ENCODE assay signal across 8 cellular contexts in the genomic region with DNA sequence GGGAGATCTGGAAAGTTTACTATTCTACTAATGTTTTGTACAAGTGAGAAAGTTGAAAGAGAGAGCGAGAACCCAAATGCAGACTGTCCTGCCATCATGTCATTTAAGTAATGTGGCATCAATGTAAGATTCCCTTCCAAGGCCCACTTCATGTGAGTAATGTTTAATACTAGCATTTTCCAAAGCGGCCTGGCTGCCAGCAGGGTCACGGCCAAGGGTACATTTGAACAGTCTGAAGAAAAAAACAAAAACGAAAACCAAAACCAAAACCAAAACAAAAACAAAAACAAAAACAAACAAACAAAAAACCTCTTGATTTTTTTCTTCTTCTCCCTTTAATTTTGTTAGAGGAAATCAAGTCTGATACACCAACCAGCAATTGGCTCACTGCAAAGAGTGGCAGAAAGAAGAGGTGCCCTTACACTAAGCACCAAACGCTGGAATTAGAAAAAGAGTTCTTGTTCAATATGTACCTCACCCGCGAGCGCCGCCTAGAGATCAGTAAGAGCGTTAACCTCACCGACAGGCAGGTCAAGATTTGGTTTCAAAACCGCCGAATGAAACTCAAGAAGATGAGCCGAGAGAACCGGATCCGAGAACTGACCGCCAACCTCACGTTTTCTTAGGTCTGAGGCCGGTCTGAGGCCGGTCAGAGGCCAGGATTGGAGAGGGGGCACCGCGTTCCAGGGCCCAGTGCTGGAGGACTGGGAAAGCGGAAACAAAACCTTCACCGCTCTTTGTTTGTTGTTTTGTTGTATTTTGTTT. TPM values are rescaled to one million over a fixed set of nuclear protein-coding genes. Genes with fewer than 3 reads are reported as not detected.
A peak's percentile ranks its signal among the peaks of the same experiment; 100 is the strongest.
DNase-seq lines count a peak whose midpoint lies in the region; ATAC-seq and TF ChIP-seq lines count a peak whose summit lies in the region.

No MANE protein-coding gene starts in this region.

- peak overlapping the region in 2 of 4 donors; percentile 12 to 16 for H3K4me3 ChIP-seq in transverse colon

- H3K27ac ChIP-seq in transverse colon, result peak overlapping the region in 3 of 4 donors; percentile 35 to 70 (median 42)

- in situ Hi-C loops in transverse colon (cut with MboI; ENCODE audit: low pct_ligation_motif_present in 1 of 4, low pct_unique_long_range_greater_than_20kb in 1 of 4, low sequenced_read_pairs in 3 of 4), result loop anchor here in 3 of 4 donors (25.0 kb wide), 2 partner anchors 694 to 1019 kb away; no protein-coding TSS in a partner anchor

- peak; percentile 45 to 59 (median 53) for TF ChIP-seq CTCF in transverse colon (IDR thresholded peaks at IDR 0.05)

- no peak for TF ChIP-seq POLR2A in transverse colon (IDR thresholded peaks at IDR 0.05)

- H3K9me3 ChIP-seq in transverse colon, result no peaks in the 10 kb centered on the region

- H3K27ac Mint-ChIP-seq in activated naive CD4-positive, alpha-beta T cell treated with anti-CD3 and anti-CD28 coated beads, Interleukin-2, amount 50 U/mL, for 24 hours, result peak overlapping the region; percentile 63
- H3K27ac Mint-ChIP-seq in effector memory CD8-positive, alpha-beta T cell, result no peak overlapping the region

- DNase-seq in activated naive CD4-positive, alpha-beta T cell (lab: John Stamatoyannopoulos, UW), result no peak
- DNase-seq in NCI-H510A treated with DMSO at 0.1 percent for 48 hours (lab: John Stamatoyannopoulos, UW), result peak; percentile 65
- no peak for DNase-seq in effector memory CD8-positive, alpha-beta T cell
- peak; percentile 68 for DNase-seq in transverse colon
- no peak for DNase-seq in putamen (ENCODE audit: low spot score)
- no peak for DNase-seq in foreskin melanocyte
- DNase-seq in HPDE6-E6E7 (ENCODE audit: extremely low spot score), result no peak

- H3K4me3 Mint-ChIP-seq in activated naive CD4-positive, alpha-beta T cell treated with anti-CD3 and anti-CD28 coated beads, Interleukin-2, amount 50 U/mL, for 24 hours, result no peak overlapping the region
- peak overlapping the region; percentile 23 to 29 for H3K4me3 Mint-ChIP-seq in effector memory CD8-positive, alpha-beta T cell

- H3K4me1 Mint-ChIP-seq in activated naive CD4-positive, alpha-beta T cell treated with anti-CD3 and anti-CD28 coated beads, Interleukin-2, amount 50 U/mL, for 24 hours, result peaks cover under 1% of the 10 kb centered on the region
- peaks cover 4 to 9% of the 10 kb centered on the region in 2 donors for H3K4me1 Mint-ChIP-seq in effector memory CD8-positive, alpha-beta T cell (ENCODE audit: low read depth in 2 of 2)

- H3K27me3 Mint-ChIP-seq in activated naive CD4-positive, alpha-beta T cell treated with anti-CD3 and anti-CD28 coated beads, Interleukin-2, amount 50 U/mL, for 24 hours, result peaks cover 63% of the 10 kb centered on the region
- peaks cover 77 to 81% of the 10 kb centered on the region in 2 donors for H3K27me3 Mint-ChIP-seq in effector memory CD8-positive, alpha-beta T cell

- 19 to 22% methylated on average over 19 to 24 of the region's 24 CpGs for WGBS in transverse colon (ENCODE audit: low coverage in 1 of 2), 2 donors

- peaks cover 11% of the 10 kb centered on the region for H3K9me3 Mint-ChIP-seq in activated naive CD4-positive, alpha-beta T cell treated with anti-CD3 and anti-CD28 coated beads, Interleukin-2, amount 50 U/mL, for 24 hours
- H3K9me3 Mint-ChIP-seq in effector memory CD8-positive, alpha-beta T cell, result no peaks in the 10 kb centered on the region

- no peak for TF ChIP-seq EP300 in transverse colon (IDR thresholded peaks at IDR 0.05; ENCODE audit: low read depth)

- peaks cover 100% of the 10 kb centered on the region for H3K27me3 ChIP-seq in transverse colon

- H3K4me1 ChIP-seq in transverse colon, result peaks cover 0 to 24% (median 17%) of the 10 kb centered on the region in 4 donors

- peaks cover 2% of the 10 kb centered on the region for H3K36me3 Mint-ChIP-seq in activated naive CD4-positive, alpha-beta T cell treated with anti-CD3 and anti-CD28 coated beads, Interleukin-2, amount 50 U/mL, for 24 hours
- peaks cover 41% of the 10 kb centered on the region for H3K36me3 Mint-ChIP-seq in effector memory CD8-positive, alpha-beta T cell (ENCODE audit: insufficient read depth)

- no peak for ATAC-seq in effector memory CD8-positive, alpha-beta T cell (replicated peaks)

- H3K36me3 ChIP-seq in transverse colon, result no peaks in the 10 kb centered on the region

- intact Hi-C loops in transverse colon (cut with DNase I; ENCODE audit: low total_unique reads), result no loop called here

RNA-seq across cellular contexts. Expression of gene HOXD10, which starts 2.2 kb away (rescaled TPM):
- total RNA-seq in transverse colon, result 10 to 100 TPM in 2 of 4 donors, 1 to 10 TPM in 2; 1.1 to 25.1 (median 7.6) TPM

RNA-seq across cellular contexts. Expression of gene HOXD9, which starts 3.7 kb away (rescaled TPM):
- 10 to 100 TPM in 2 of 4 donors, 1 to 10 TPM in 2; 2.7 to 13.3 (median 7.5) TPM for total RNA-seq in transverse colon

RNA-seq across cellular contexts. Expression of gene HOXD8, which starts 10.7 kb away (rescaled TPM):
- 10 to 100 TPM in 2 of 4 donors, 1 to 10 TPM in 2; 7.8 to 23.5 (median 13.4) TPM for total RNA-seq in transverse colon

RNA-seq across cellular contexts. Expression of gene HOXD11, which starts 11.7 kb away (rescaled TPM):
- 10 to 100 TPM in 1 of 4 donors, 1 to 10 TPM in 2, under 1 TPM in 1; 0.41 to 13.5 (median 4.4) TPM for total RNA-seq in transverse colon

RNA-seq across cellular contexts. Expression of gene HOXD12, which starts 19.2 kb away (rescaled TPM):
- not detected for total RNA-seq in transverse colon

Comparison
In these comparisons a context has a peak if more than half of its experiments do, and no peak if none do; other contexts are left out.
1. DNase-seq: peak in NCI-H510A treated with DMSO at 0.1 percent for 48 hours (single experiment) and transverse colon (single experiment); none in activated naive CD4-positive, alpha-beta T cell (0 of 4), effector memory CD8-positive, alpha-beta T cell (0 of 3), putamen (single experiment), foreskin melanocyte (single experiment) and HPDE6-E6E7 (single experiment).